ENCODE assay signal across 1 cellular context in genomic region chr7:74051629-74052410, GRCh38.
TF ChIP-seq lines count a peak whose summit lies in the region.

No MANE protein-coding gene starts in this region.

TF ChIP-seq in HCT116, 20 proteins besides CTCF, POLR2A, EP300 and RAD21:
- no peak for TF ChIP-seq REST (IDR thresholded peaks at IDR 0.05; ENCODE audit: low read depth)
- no peak for TF ChIP-seq SIN3A (IDR thresholded peaks at IDR 0.05; ENCODE audit: low read depth)
TF ChIP-seq in HCT116: peak in this region for 0.
